ENCODE assay signal across 1 cellular context in the genomic region with DNA sequence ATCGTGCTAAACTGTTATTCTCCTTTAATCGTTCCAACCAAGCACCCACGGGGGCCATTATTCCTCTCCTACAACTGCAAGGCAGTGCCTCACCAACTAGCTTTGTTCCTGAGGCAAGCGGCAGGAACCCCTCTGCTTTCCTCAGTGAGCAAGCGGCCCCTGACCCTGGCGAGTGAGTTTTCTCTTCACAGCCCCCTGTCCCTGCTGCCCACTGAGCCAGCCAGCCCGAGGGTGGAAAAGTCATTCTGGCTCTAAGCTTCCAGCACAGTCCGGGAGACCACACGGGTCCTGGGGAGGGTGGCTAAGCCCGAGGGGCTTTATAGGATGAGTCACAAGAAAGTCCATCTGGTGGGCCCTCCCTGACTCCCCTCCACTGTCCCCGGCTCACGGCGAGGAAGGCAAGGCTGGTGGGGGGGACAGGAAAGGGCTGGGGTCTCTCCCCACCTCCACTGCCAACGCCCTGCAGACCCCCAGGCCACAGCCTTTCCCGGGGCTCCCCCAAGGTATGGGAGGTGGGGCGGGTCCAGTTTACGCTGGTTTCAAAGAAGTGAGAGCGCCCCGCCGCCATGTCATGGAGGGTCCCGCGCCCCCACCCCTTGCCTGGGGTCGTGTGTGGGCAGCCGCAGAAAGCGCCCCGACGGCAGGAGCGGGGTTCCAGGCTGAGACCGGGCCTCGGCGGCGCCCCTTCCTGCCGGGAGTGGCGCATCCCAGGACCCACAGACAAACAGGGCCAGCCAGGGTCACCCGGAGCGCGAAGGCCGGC.
TF ChIP-seq lines count a peak whose summit lies in the region.

No MANE protein-coding gene starts in this region.

TF ChIP-seq in K562, 482 proteins besides CTCF, POLR2A, EP300 and RAD21 (continued from another document and continues in another):
- TF ChIP-seq, protein P1, sequence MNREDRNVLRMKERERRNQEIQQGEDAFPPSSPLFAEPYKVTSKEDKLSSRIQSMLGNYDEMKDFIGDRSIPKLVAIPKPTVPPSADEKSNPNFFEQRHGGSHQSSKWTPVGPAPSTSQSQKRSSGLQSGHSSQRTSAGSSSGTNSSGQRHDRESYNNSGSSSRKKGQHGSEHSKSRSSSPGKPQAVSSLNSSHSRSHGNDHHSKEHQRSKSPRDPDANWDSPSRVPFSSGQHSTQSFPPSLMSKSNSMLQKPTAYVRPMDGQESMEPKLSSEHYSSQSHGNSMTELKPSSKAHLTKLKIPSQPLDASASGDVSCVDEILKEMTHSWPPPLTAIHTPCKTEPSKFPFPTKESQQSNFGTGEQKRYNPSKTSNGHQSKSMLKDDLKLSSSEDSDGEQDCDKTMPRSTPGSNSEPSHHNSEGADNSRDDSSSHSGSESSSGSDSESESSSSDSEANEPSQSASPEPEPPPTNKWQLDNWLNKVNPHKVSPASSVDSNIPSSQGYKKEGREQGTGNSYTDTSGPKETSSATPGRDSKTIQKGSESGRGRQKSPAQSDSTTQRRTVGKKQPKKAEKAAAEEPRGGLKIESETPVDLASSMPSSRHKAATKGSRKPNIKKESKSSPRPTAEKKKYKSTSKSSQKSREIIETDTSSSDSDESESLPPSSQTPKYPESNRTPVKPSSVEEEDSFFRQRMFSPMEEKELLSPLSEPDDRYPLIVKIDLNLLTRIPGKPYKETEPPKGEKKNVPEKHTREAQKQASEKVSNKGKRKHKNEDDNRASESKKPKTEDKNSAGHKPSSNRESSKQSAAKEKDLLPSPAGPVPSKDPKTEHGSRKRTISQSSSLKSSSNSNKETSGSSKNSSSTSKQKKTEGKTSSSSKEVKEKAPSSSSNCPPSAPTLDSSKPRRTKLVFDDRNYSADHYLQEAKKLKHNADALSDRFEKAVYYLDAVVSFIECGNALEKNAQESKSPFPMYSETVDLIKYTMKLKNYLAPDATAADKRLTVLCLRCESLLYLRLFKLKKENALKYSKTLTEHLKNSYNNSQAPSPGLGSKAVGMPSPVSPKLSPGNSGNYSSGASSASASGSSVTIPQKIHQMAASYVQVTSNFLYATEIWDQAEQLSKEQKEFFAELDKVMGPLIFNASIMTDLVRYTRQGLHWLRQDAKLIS (CRISPR knock-in tag; IDR thresholded peaks at IDR 0.05): peak; percentile 76; the same call in 1 of the 2 replicates
- TF ChIP-seq ZNF239 (CRISPR knock-in tag; IDR thresholded peaks at IDR 0.05) (no peak), GTF2F1 (IDR thresholded peaks at IDR 0.05; ENCODE audit: low read depth, low read length) (no peak), ZNF445 (CRISPR knock-in tag; IDR thresholded peaks at IDR 0.05; ENCODE audit: low read depth) (no peak), KDM5B (IDR thresholded peaks at IDR 0.05; ENCODE audit: insufficient replicate concordance, low read depth, low read length) (peak; percentile 44), ZNF780A (CRISPR knock-in tag; IDR thresholded peaks at IDR 0.05) (no peak), ZBTB7A (IDR thresholded peaks at IDR 0.05; ENCODE audit: borderline replicate concordance, control insufficient read depth, low read depth, low read length) (peak; percentile 74), SNRNP70 (optimal IDR thresholded peaks at IDR 0.05; ENCODE audit: low read depth, low read length) (no peak), KAT7 (CRISPR knock-in tag; IDR thresholded peaks at IDR 0.05; ENCODE audit: borderline replicate concordance) (no peak; the same call in 1 of the 2 replicates), IRF2 (CRISPR knock-in tag; IDR thresholded peaks at IDR 0.05) (no peak), TRIM28 (IDR thresholded peaks at IDR 0.05) (no peak), KDM4B (IDR thresholded peaks at IDR 0.05; ENCODE audit: borderline replicate concordance in 2 of 2, low read depth in 1 of 2) (no peak), JUNB (CRISPR knock-in tag; conservative IDR thresholded peaks at IDR 0.05) (no peak), ESRRA (IDR thresholded peaks at IDR 0.05; ENCODE audit: borderline replicate concordance, low read depth) (no peak), TRIM25 (IDR thresholded peaks at IDR 0.05; ENCODE audit: borderline replicate concordance) (no peak), NR2C2 (CRISPR knock-in tag; IDR thresholded peaks at IDR 0.05) (no peak), NR2C2 (tag; IDR thresholded peaks at IDR 0.05) (no peak), SAP30 (IDR thresholded peaks at IDR 0.05; ENCODE audit: borderline replicate concordance, insufficient read depth, low read depth, low read length, poor library complexity, severe bottlenecking) (no peak), NR3C1 (CRISPR knock-in tag; IDR thresholded peaks at IDR 0.05) (no peak), FOXK2 (conservative IDR thresholded peaks at IDR 0.05 in 1 of 2, IDR thresholded peaks at IDR 0.05 in 1 of 2; ENCODE audit: low read depth in 2 of 2) (no peak), CTBP1 (IDR thresholded peaks at IDR 0.05; ENCODE audit: borderline replicate concordance) (no peak), NFRKB (IDR thresholded peaks at IDR 0.05; ENCODE audit: low read depth) (no peak), CREM (IDR thresholded peaks at IDR 0.05; ENCODE audit: low read depth) (no peak), ZNF347 (CRISPR knock-in tag; IDR thresholded peaks at IDR 0.05; ENCODE audit: low read depth) (no peak), UBTF (IDR thresholded peaks at IDR 0.05; ENCODE audit: borderline replicate concordance in 1 of 2, low read depth in 2 of 2, low read length in 2 of 2) (0 out of 4 replicates have a peak, but pooled peaks of 1 of the 2 experiments have one; percentile 12)
- TF ChIP-seq, protein P2, sequence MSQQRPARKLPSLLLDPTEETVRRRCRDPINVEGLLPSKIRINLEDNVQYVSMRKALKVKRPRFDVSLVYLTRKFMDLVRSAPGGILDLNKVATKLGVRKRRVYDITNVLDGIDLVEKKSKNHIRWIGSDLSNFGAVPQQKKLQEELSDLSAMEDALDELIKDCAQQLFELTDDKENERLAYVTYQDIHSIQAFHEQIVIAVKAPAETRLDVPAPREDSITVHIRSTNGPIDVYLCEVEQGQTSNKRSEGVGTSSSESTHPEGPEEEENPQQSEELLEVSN (IDR thresholded peaks at IDR 0.05; ENCODE audit: borderline replicate concordance in 1 of 2, extremely low read depth in 1 of 2, insufficient read depth in 1 of 2, insufficient read length in 1 of 2, low read depth in 1 of 2, low read length in 1 of 2, poor library complexity in 1 of 2, severe bottlenecking in 1 of 2): no peak
- TF ChIP-seq, protein P3, sequence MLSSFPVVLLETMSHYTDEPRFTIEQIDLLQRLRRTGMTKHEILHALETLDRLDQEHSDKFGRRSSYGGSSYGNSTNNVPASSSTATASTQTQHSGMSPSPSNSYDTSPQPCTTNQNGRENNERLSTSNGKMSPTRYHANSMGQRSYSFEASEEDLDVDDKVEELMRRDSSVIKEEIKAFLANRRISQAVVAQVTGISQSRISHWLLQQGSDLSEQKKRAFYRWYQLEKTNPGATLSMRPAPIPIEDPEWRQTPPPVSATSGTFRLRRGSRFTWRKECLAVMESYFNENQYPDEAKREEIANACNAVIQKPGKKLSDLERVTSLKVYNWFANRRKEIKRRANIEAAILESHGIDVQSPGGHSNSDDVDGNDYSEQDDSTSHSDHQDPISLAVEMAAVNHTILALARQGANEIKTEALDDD (IDR thresholded peaks at IDR 0.05): no peak
- TF ChIP-seq, protein P4, sequence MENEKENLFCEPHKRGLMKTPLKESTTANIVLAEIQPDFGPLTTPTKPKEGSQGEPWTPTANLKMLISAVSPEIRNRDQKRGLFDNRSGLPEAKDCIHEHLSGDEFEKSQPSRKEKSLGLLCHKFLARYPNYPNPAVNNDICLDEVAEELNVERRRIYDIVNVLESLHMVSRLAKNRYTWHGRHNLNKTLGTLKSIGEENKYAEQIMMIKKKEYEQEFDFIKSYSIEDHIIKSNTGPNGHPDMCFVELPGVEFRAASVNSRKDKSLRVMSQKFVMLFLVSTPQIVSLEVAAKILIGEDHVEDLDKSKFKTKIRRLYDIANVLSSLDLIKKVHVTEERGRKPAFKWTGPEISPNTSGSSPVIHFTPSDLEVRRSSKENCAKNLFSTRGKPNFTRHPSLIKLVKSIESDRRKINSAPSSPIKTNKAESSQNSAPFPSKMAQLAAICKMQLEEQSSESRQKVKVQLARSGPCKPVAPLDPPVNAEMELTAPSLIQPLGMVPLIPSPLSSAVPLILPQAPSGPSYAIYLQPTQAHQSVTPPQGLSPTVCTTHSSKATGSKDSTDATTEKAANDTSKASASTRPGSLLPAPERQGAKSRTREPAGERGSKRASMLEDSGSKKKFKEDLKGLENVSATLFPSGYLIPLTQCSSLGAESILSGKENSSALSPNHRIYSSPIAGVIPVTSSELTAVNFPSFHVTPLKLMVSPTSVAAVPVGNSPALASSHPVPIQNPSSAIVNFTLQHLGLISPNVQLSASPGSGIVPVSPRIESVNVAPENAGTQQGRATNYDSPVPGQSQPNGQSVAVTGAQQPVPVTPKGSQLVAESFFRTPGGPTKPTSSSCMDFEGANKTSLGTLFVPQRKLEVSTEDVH (IDR thresholded peaks at IDR 0.05; ENCODE audit: low read depth, partially characterized antibody): no peak
- TF ChIP-seq, protein P5, sequence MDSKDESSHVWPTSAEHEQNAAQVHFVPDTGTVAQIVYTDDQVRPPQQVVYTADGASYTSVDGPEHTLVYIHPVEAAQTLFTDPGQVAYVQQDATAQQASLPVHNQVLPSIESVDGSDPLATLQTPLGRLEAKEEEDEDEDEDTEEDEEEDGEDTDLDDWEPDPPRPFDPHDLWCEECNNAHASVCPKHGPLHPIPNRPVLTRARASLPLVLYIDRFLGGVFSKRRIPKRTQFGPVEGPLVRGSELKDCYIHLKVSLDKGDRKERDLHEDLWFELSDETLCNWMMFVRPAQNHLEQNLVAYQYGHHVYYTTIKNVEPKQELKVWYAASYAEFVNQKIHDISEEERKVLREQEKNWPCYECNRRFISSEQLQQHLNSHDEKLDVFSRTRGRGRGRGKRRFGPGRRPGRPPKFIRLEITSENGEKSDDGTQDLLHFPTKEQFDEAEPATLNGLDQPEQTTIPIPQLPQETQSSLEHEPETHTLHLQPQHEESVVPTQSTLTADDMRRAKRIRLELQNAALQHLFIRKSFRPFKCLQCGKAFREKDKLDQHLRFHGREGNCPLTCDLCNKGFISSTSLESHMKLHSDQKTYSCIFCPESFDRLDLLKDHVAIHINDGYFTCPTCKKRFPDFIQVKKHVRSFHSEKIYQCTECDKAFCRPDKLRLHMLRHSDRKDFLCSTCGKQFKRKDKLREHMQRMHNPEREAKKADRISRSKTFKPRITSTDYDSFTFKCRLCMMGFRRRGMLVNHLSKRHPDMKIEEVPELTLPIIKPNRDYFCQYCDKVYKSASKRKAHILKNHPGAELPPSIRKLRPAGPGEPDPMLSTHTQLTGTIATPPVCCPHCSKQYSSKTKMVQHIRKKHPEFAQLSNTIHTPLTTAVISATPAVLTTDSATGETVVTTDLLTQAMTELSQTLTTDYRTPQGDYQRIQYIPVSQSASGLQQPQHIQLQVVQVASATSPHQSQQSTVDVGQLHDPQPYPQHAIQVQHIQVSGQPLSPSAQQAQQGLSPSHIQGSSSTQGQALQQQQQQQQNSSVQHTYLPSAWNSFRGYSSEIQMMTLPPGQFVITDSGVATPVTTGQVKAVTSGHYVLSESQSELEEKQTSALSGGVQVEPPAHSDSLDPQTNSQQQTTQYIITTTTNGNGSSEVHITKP (IDR thresholded peaks at IDR 0.05; ENCODE audit: partially characterized antibody): no peak
- TF ChIP-seq, protein P6, sequence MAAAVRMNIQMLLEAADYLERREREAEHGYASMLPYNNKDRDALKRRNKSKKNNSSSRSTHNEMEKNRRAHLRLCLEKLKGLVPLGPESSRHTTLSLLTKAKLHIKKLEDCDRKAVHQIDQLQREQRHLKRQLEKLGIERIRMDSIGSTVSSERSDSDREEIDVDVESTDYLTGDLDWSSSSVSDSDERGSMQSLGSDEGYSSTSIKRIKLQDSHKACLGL (CRISPR knock-in tag; IDR thresholded peaks at IDR 0.05; ENCODE audit: borderline replicate concordance, poor library complexity, severe bottlenecking): no peak
- TF ChIP-seq, protein P7, sequence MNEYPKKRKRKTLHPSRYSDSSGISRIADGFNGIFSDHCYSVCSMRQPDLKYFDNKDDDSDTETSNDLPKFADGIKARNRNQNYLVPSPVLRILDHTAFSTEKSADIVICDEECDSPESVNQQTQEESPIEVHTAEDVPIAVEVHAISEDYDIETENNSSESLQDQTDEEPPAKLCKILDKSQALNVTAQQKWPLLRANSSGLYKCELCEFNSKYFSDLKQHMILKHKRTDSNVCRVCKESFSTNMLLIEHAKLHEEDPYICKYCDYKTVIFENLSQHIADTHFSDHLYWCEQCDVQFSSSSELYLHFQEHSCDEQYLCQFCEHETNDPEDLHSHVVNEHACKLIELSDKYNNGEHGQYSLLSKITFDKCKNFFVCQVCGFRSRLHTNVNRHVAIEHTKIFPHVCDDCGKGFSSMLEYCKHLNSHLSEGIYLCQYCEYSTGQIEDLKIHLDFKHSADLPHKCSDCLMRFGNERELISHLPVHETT (CRISPR knock-in tag; conservative IDR thresholded peaks at IDR 0.05 in 1 of 2, IDR thresholded peaks at IDR 0.05 in 1 of 2): peak in 1 of 2 experiments; percentile 19; a peak in 1 of 4 replicates
- TF ChIP-seq, protein P8, sequence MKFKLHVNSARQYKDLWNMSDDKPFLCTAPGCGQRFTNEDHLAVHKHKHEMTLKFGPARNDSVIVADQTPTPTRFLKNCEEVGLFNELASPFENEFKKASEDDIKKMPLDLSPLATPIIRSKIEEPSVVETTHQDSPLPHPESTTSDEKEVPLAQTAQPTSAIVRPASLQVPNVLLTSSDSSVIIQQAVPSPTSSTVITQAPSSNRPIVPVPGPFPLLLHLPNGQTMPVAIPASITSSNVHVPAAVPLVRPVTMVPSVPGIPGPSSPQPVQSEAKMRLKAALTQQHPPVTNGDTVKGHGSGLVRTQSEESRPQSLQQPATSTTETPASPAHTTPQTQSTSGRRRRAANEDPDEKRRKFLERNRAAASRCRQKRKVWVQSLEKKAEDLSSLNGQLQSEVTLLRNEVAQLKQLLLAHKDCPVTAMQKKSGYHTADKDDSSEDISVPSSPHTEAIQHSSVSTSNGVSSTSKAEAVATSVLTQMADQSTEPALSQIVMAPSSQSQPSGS (CRISPR knock-in tag; IDR thresholded peaks at IDR 0.05): no peak
